In the genomic region with DNA sequence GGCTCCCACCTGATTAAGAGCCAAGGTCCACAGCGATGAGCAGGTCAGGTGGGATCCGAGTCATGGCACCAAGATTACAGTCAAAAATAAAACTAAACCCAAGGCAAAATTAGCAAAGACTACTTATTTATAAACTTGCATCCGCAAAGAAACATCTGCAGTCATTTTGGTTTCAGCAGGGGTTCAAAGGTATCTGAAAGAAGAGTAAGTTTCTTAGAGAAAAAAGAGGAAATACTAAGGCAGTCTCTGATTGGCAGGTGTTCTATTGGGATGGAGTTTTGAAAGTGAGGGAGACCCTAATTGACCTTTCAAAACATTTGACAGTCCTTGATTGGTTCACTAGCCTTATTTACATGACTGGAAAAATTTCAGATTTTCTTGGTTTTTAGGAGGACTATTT, we compare ENCODE assay signal across 20 cellular contexts.
"Had no signal": no experiment of that assay in that cellular context is flagged by ENCODE, and none has a peak within 500 bp of the region (broad histone marks: within the 10 kb centered on the region; RNA-seq: fewer than 3 reads in every experiment).

No MANE protein-coding gene starts in this region.

- DNase-seq: colonic mucosa; dermis blood vessel endothelial cell; endodermal cell; erythroblast; foreskin keratinocyte; kidney; left cardiac atrium; left ventricle myocardium superior; naive thymus-derived CD4-positive, alpha-beta T cell; posterior cingulate gyrus; stimulated activated naive CD4-positive, alpha-beta T cell; stomach; substantia nigra; transverse colon had no signal

- H3K27me3 ChIP-seq: colonic mucosa, foreskin keratinocyte, hepatocyte, stomach, transverse colon had no signal

- H3K27ac ChIP-seq: colonic mucosa, foreskin keratinocyte, hepatocyte, skin epidermis, stomach, thoracic aorta, transverse colon had no signal

- H3K9me3 Mint-ChIP-seq: endodermal cell had no signal

- H3K4me3 ChIP-seq: colonic mucosa, hepatocyte, lung, skin epidermis, stomach, thoracic aorta, transverse colon had no signal

- H2AFZ ChIP-seq: hepatocyte had no signal

- H3K9me3 ChIP-seq: colonic mucosa, stomach, thoracic aorta, transverse colon had no signal

- H3K27ac Mint-ChIP-seq: endodermal cell; naive thymus-derived CD4-positive, alpha-beta T cell had no signal

- H3K4me3 Mint-ChIP-seq: endodermal cell; naive thymus-derived CD4-positive, alpha-beta T cell had no signal

- ATAC-seq: foreskin keratinocyte; left cardiac atrium; left ventricle myocardium superior; naive thymus-derived CD4-positive, alpha-beta T cell; sciatic nerve had no signal

- FAIRE-seq: endothelial cell of umbilical vein, kidney had no signal

- H3K79me2 ChIP-seq: hepatocyte had no signal

- H3K36me3 Mint-ChIP-seq: naive thymus-derived CD4-positive, alpha-beta T cell had no signal

- H3K36me3 ChIP-seq: colonic mucosa, stomach, thoracic aorta, transverse colon had no signal

- H3K4me2 ChIP-seq: hepatocyte had no signal

- H3K4me1 ChIP-seq: colonic mucosa, foreskin keratinocyte, stomach, transverse colon had no signal
